3 cellular contexts compared by ENCODE assay signal in the genomic region with DNA sequence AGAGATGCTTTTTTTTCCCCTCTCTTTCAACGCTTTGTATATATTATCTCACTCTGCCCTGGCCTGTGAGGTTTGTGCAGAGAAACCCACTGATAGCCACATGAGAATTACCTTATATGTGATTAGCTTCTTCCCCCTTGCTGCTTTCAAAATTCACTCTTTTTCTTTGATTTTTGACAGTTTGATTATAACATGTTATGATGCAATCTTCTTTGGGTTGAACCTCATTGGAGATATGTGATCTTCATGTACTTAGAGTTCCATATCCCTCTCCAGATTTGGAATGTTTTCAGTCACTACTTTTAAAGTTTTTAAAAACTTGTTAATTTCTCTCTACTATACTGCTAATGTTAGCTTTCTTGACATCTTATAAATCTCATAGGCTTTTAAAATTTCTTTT.
TF ChIP-seq lines count a peak whose summit lies in the region.

No MANE protein-coding gene starts in this region.

TF ChIP-seq in HepG2, 621 proteins besides CTCF, POLR2A, EP300 and RAD21:
- peak; percentile 23; the same call in 1 of the 2 replicates for TF ChIP-seq CEBPB (IDR thresholded peaks at IDR 0.05; ENCODE audit: borderline replicate concordance, low read depth, low read length)
- no peak for TF ChIP-seq SMAD3 (CRISPR knock-in tag; IDR thresholded peaks at IDR 0.05)
TF ChIP-seq in HepG2: peak in this region for 1.

TF ChIP-seq in HEK293, 187 proteins besides CTCF, POLR2A, EP300 and RAD21:
- no peak for TF ChIP-seq ZBTB48 (tag by site-specific recombination; IDR thresholded peaks at IDR 0.05)
- TF ChIP-seq SETDB1 (IDR thresholded peaks at IDR 0.05; ENCODE audit: insufficient read length, low read length) = peak; percentile 14

TF ChIP-seq in IMR-90, 13 proteins besides CTCF, POLR2A, EP300 and RAD21:
- peak; percentile 61 for TF ChIP-seq CEBPB (IDR thresholded peaks at IDR 0.05; ENCODE audit: low read depth, low read length)
- TF ChIP-seq, protein P1, sequence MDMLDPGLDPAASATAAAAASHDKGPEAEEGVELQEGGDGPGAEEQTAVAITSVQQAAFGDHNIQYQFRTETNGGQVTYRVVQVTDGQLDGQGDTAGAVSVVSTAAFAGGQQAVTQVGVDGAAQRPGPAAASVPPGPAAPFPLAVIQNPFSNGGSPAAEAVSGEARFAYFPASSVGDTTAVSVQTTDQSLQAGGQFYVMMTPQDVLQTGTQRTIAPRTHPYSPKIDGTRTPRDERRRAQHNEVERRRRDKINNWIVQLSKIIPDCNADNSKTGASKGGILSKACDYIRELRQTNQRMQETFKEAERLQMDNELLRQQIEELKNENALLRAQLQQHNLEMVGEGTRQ (IDR thresholded peaks at IDR 0.05; ENCODE audit: low read depth, low read length) = no peak
